9 cellular contexts compared by ENCODE assay signal in the genomic region with DNA sequence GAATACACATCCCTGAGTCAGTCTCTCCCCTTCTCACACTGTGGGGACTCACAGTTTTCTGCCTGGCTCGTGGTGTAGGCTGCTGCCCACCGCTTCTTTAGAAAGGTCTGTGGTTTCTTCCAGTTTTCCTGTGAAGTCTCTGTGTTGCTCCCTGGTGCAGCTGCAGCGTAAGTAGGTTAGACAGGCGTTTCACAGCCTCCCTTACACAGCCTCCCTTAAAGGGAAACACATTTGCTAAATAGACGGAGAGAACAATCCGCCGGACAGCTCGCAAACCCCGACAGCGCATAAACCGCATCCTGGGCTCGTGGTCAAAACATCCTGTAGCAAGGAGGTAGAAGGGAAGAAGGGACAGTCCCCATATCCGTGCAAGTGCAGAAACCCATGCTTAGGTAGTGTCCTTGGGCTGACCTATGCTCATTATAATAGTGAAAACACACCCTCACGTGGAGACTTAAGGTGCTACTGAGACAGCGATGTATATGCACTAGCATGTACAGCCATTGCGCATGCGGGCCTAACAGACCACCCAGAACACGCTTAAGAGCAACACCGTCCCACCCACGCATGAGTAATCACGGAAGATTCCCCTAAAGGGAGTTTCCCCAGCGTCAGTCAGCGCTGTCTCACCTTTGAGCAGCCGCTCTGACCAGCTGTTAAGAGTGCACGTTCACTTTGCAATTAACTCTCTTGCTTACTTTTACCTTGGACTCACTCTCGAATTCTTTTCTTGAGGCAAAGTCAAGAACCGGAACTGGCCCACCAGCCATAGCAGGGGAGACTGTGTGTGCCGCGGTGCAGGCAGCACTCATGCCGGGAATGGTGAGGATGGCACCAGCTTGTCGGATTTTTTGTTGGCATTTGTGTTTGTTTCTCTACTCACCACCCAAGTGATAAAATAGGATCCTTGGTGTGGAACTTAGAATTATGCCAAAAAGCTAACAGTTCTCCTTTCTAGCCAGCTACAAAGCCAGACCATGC. TPM values are rescaled to one million over a fixed set of nuclear protein-coding genes. Genes with fewer than 3 reads are reported as not detected.
A peak's percentile ranks its signal among the peaks of the same experiment; 100 is the strongest.
DNase-seq lines count a peak whose midpoint lies in the region; ATAC-seq and TF ChIP-seq lines count a peak whose summit lies in the region.
"Had no signal": no experiment of that assay in that cellular context is flagged by ENCODE, and none has a peak within 500 bp of the region (broad histone marks: within the 10 kb centered on the region; RNA-seq: fewer than 3 reads in every experiment).

No MANE protein-coding gene starts in this region.

- intact Hi-C loops in Right ventricle myocardium superior (cut with DNase I): no loop called here

- no peak for TF ChIP-seq POLR2A in GM18505 (IDR thresholded peaks at IDR 0.05; ENCODE audit: borderline replicate concordance, extremely low read depth, insufficient read depth, insufficient read length)

- ATAC-seq in GM18505 (IDR thresholded peaks at IDR 0.05; ENCODE audit: unreplicated experiment): peak; percentile 87
- ATAC-seq in HG02759 (IDR thresholded peaks at IDR 0.05; ENCODE audit: unreplicated experiment): peak; percentile 88
- ATAC-seq in Right ventricle myocardium superior (ENCODE audit: poor library complexity): no peak

- peak; percentile 65 for DNase-seq in RKO (ENCODE audit: low spot score)
- peak; percentile 94 for DNase-seq in activated effector memory CD4-positive, alpha-beta T cell treated with anti-CD3 and anti-CD28 coated beads, Interleukin-2, amount 50 U/mL, for 16 hours
- DNase-seq in stimulated activated CD4-positive, alpha-beta T cell treated with anti-CD3 and anti-CD28 coated beads, Interleukin-1b, Interleukin-23, amount 100 ng/mL, for 1 hour (ENCODE audit: low read depth in 2 of 2): peak; percentile 66 to 69
- DNase-seq in germinal center (ENCODE audit: low spot score): no peak
- DNase-seq in Right ventricle myocardium superior: no peak
- DNase-seq in foreskin melanocyte: no peak

RNA-seq across cellular contexts. Expression of a gene that starts 16.6 kb away (rescaled TPM):
- 0.13 TPM for total RNA-seq in Right ventricle myocardium superior
- total RNA-seq: LHCN-M2 had no signal

RNA-seq across cellular contexts. Expression of a gene that starts 24.3 kb away (rescaled TPM):
- total RNA-seq in Right ventricle myocardium superior: 0.19 TPM
- total RNA-seq: LHCN-M2 had no signal

RNA-seq across cellular contexts. Expression of a gene that starts 36.6 kb away (rescaled TPM):
- total RNA-seq in Right ventricle myocardium superior: not detected
- total RNA-seq: LHCN-M2 had no signal

RNA-seq across cellular contexts. Expression of a gene that starts 51.3 kb away (rescaled TPM):
- not detected for total RNA-seq in Right ventricle myocardium superior
- total RNA-seq: LHCN-M2 had no signal

RNA-seq across cellular contexts. Expression of a gene that starts 53.9 kb away (rescaled TPM):
- total RNA-seq in Right ventricle myocardium superior: not detected
- total RNA-seq: LHCN-M2 had no signal

Comparison
In these comparisons a context has a peak if more than half of its experiments do, and no peak if none do; other contexts are left out.
1. DNase-seq: peak in RKO (single experiment), activated effector memory CD4-positive, alpha-beta T cell treated with anti-CD3 and anti-CD28 coated beads, Interleukin-2, amount 50 U/mL, for 16 hours (single experiment) and stimulated activated CD4-positive, alpha-beta T cell treated with anti-CD3 and anti-CD28 coated beads, Interleukin-1b, Interleukin-23, amount 100 ng/mL, for 1 hour (2 of 2); none in germinal center (single experiment), Right ventricle myocardium superior (single experiment) and foreskin melanocyte (single experiment).